ENCODE assay signal across 1 cellular context in genomic region chr2:64273524-64274398, GRCh38.
TF ChIP-seq lines count a peak whose summit lies in the region.

No MANE protein-coding gene starts in this region.

TF ChIP-seq in Ishikawa, 13 proteins besides CTCF, POLR2A, EP300 and RAD21 (continued from another document):
- TF ChIP-seq REST (IDR thresholded peaks at IDR 0.05; ENCODE audit: low read depth) (no peak), USF1 (IDR thresholded peaks at IDR 0.05) (no peak), FOXM1 (IDR thresholded peaks at IDR 0.05; ENCODE audit: borderline replicate concordance, low read depth) (no peak; the same call in 1 of the 2 replicates), MAX (IDR thresholded peaks at IDR 0.05) (0 out of 2 replicates have a peak, but pooled peaks have one; percentile 28), YY1 (IDR thresholded peaks at IDR 0.05; ENCODE audit: low read depth) (no peak), ZBTB7A (IDR thresholded peaks at IDR 0.05; ENCODE audit: low read depth) (no peak), TCF12 (IDR thresholded peaks at IDR 0.05; ENCODE audit: low read depth) (peak; percentile 52), CEBPB (IDR thresholded peaks at IDR 0.05) (peak; percentile 98)
